In genomic region chr11:70078796-70079616, GRCh38 we compare ENCODE assay signal across 13 cellular contexts. TPM values are rescaled to one million over a fixed set of nuclear protein-coding genes. Genes with fewer than 3 reads are reported as not detected.
A peak's percentile ranks its signal among the peaks of the same experiment; 100 is the strongest.
DNase-seq lines count a peak whose midpoint lies in the region; ATAC-seq and TF ChIP-seq lines count a peak whose summit lies in the region.
"Had no signal": no experiment of that assay in that cellular context is flagged by ENCODE, and none has a peak within 500 bp of the region (broad histone marks: within the 10 kb centered on the region; RNA-seq: fewer than 3 reads in every experiment).

No MANE protein-coding gene starts in this region.

- BruUV-seq in IMR-90 (replicated peaks; lab: Mats Ljungman, UMichigan), result no TSS peak

- TF ChIP-seq POLR2A in IMR-90 (IDR thresholded peaks at IDR 0.05; ENCODE audit: low read depth, low read length), result no peak

- intact Hi-C loops in IMR-90 (cut with micrococcal nuclease) (loop anchor here (5.0 kb wide), 1 partner anchor 162 kb away; no protein-coding TSS in a partner anchor), left ventricle myocardium inferior (cut with micrococcal nuclease) (no loop called here)
- intact Hi-C loops in activated T-helper 2 cell treated with anti-CD3 and anti-CD28 coated beads, Interferon-gamma antibody, Interleukin-2, Interleukin-4, amounts not matched to agents 10 μg/mL and 5 μg/mL and 100 μg/mL, durations not matched to agents 14 hours and 24 hours and 36 hours (cut with micrococcal nuclease), result loop anchor here (5.0 kb wide), 1 partner anchor 377 kb away; the partner anchor contains the start of gene FGF19

- H2BK120ac ChIP-seq in IMR-90 (ENCODE audit: low read depth, low read length), result no peak overlapping the region

- no peak for DNase-seq in AG04450 (ENCODE audit: low read depth, low spot score)
- DNase-seq in IMR-90, result no peak
- no peak for DNase-seq in left ventricle myocardium inferior
- DNase-seq in activated T-helper 2 cell treated with anti-CD3 and anti-CD28 coated beads, Interferon-gamma antibody, Interleukin-2, Interleukin-4, amounts not matched to agents 10 μg/mL and 5 μg/mL and 100 μg/mL, durations not matched to agents 14 hours and 24 hours and 36 hours (ENCODE audit: low spot score), result no peak
- no peak for DNase-seq in glutamatergic neuron
- DNase-seq in RWPE1 (ENCODE audit: low spot score), result no peak
- DNase-seq: activated CD4-positive, CD25-positive, alpha-beta regulatory T cell; activated T-cell treated with anti-CD3 and anti-CD28 coated beads, Interleukin-2, amount 50 U/mL, for 48 hours; AML-193; MM.1S; NCI-H526 treated with DMSO at 0.1 percent for 48 hours had no signal

- no peaks in the 10 kb centered on the region for H3K36me3 Mint-ChIP-seq in activated T-helper 2 cell treated with anti-CD3 and anti-CD28 coated beads, Interferon-gamma antibody, Interleukin-2, Interleukin-4, amounts not matched to agents 10 μg/mL and 5 μg/mL and 100 μg/mL, durations not matched to agents 14 hours and 24 hours and 36 hours (ENCODE audit: low read depth)
- H3K36me3 Mint-ChIP-seq in glutamatergic neuron (ENCODE audit: unreplicated experiment), result no peaks in the 10 kb centered on the region

- H4K20me1 ChIP-seq in IMR-90 (ENCODE audit: insufficient read depth, low read length), result no peaks in the 10 kb centered on the region

- no peak overlapping the region for H2BK15ac ChIP-seq in IMR-90 (ENCODE audit: low read depth, low read length)

- no peaks in the 10 kb centered on the region for H3K4me1 Mint-ChIP-seq in activated T-helper 2 cell treated with anti-CD3 and anti-CD28 coated beads, Interferon-gamma antibody, Interleukin-2, Interleukin-4, amounts not matched to agents 10 μg/mL and 5 μg/mL and 100 μg/mL, durations not matched to agents 14 hours and 24 hours and 36 hours (ENCODE audit: low read depth)
- no peaks in the 10 kb centered on the region for H3K4me1 Mint-ChIP-seq in glutamatergic neuron (ENCODE audit: low read depth, unreplicated experiment)

- CTCF ChIA-PET in AG04450 (lab: Charles Lee) (interaction anchor here (2.7 kb wide), 1 partner anchor 160 kb away, joined by 8 read pairs; no protein-coding TSS in a partner anchor), IMR-90 (lab: Yijun Ruan, JAX) (no interaction called here), RWPE1 (lab: Yijun Ruan, JAX) (no interaction called here)

- H3K79me2 ChIP-seq in parathyroid adenoma, result no peaks in the 10 kb centered on the region

- H3K4me3 ChIP-seq in AG04450 (ENCODE audit: low read depth, low read length) (peak overlapping the region; percentile 2; the same call in 1 of the 2 replicates), IMR-90 (ENCODE audit: insufficient read depth, low read depth, low read length) (peak overlapping the region; percentile 48), left ventricle myocardium inferior (peak overlapping the region; percentile 61), parathyroid adenoma (ENCODE audit: low read depth, low read length) (peak overlapping the region; percentile 32)

- in situ Hi-C loops in IMR-90 (cut with MboI; ENCODE audit: low sequenced_read_pairs), result no loop called here

- no peak overlapping the region for H3K23ac ChIP-seq in IMR-90 (ENCODE audit: low read depth, low read length)

- H3K9me1 ChIP-seq in IMR-90 (ENCODE audit: insufficient read depth, low read length), result peaks cover 5% of the 10 kb centered on the region; the same call in 1 of the 2 replicates

- no peak overlapping the region for H3K14ac ChIP-seq in IMR-90 (replicated peaks; ENCODE audit: low read depth, low read length)

- no peak overlapping the region; the same call in 1 of the 2 replicates for H4K91ac ChIP-seq in IMR-90 (ENCODE audit: insufficient read depth, low read depth, low read length)

- peak overlapping the region; percentile 57; the same call in 1 of the 2 replicates for H2AK5ac ChIP-seq in IMR-90 (ENCODE audit: low read depth, low read length)

- H3K4me1 ChIP-seq in IMR-90 (ENCODE audit: control insufficient read depth, insufficient read depth, low read length), result peaks cover 4% of the 10 kb centered on the region
- peaks cover 25% of the 10 kb centered on the region for H3K4me1 ChIP-seq in left ventricle myocardium inferior
- H3K4me1 ChIP-seq in parathyroid adenoma, result no peaks in the 10 kb centered on the region

- POLR2A ChIA-PET in AG04450 (lab: Yijun Ruan, JAX), result no interaction called here
- POLR2A ChIA-PET in IMR-90 (lab: Charles Lee; ENCODE audit: unreplicated experiment), result no interaction called here
- POLR2A ChIA-PET in RWPE1 (lab: Yijun Ruan, JAX; ENCODE audit: low non-redundant PET), result no interaction called here

- H3K36me3 ChIP-seq in IMR-90 (ENCODE audit: control insufficient read depth, insufficient read depth, low read length) (no peaks in the 10 kb centered on the region), left ventricle myocardium inferior (no peaks in the 10 kb centered on the region), parathyroid adenoma (ENCODE audit: control insufficient read depth, insufficient read depth, low read length) (no peaks in the 10 kb centered on the region)

- 19% methylated on average over 26 of the region's 47 CpGs; no CpG with 5 or more reads in 1 of the 2 experiments for WGBS in IMR-90 (ENCODE audit: extremely low coverage in 2 of 2, insufficient read length in 1 of 2), 2 experiments

- H4K5ac ChIP-seq in IMR-90 (ENCODE audit: low read depth, low read length), result no peak overlapping the region

- no peak overlapping the region for H2BK5ac ChIP-seq in IMR-90 (ENCODE audit: low read depth, low read length, poor library complexity, severe bottlenecking)

- H2AK9ac ChIP-seq in IMR-90 (replicated peaks; ENCODE audit: low read depth, low read length, poor library complexity), result peak overlapping the region; percentile 11

- H3K9ac ChIP-seq in IMR-90 (ENCODE audit: low read depth, low read length) (no peak overlapping the region), parathyroid adenoma (no peak overlapping the region)

- H3K9me3 Mint-ChIP-seq in activated T-helper 2 cell treated with anti-CD3 and anti-CD28 coated beads, Interferon-gamma antibody, Interleukin-2, Interleukin-4, amounts not matched to agents 10 μg/mL and 5 μg/mL and 100 μg/mL, durations not matched to agents 14 hours and 24 hours and 36 hours, result no peaks in the 10 kb centered on the region
- H3K9me3 Mint-ChIP-seq in glutamatergic neuron (ENCODE audit: unreplicated experiment), result no peaks in the 10 kb centered on the region

- H3K79me1 ChIP-seq in IMR-90 (ENCODE audit: low read depth in 1 of 2, low read length in 2 of 2), result peaks cover 2 to 29% of the 10 kb centered on the region in 2 experiments; a peak in 2 of 4 replicates

- H3K27ac Mint-ChIP-seq in activated T-helper 2 cell treated with anti-CD3 and anti-CD28 coated beads, Interferon-gamma antibody, Interleukin-2, Interleukin-4, amounts not matched to agents 10 μg/mL and 5 μg/mL and 100 μg/mL, durations not matched to agents 14 hours and 24 hours and 36 hours, result no peak overlapping the region
- H3K27ac Mint-ChIP-seq in glutamatergic neuron (ENCODE audit: unreplicated experiment), result no peak overlapping the region

- no peak for TF ChIP-seq RAD21 in IMR-90 (IDR thresholded peaks at IDR 0.05; ENCODE audit: low read length)

- dilution Hi-C loops in IMR-90 (cut with HindIII; ENCODE audit: low sequenced_read_pairs, unreplicated experiment), result no loop called here

- peak overlapping the region; percentile 90 for H2AFZ ChIP-seq in IMR-90 (replicated peaks; ENCODE audit: low read length, poor library complexity)
- peak overlapping the region; percentile 33 for H2AFZ ChIP-seq in parathyroid adenoma

- no peak overlapping the region for H2BK20ac ChIP-seq in IMR-90 (ENCODE audit: low read depth, low read length)

- H3K18ac ChIP-seq in IMR-90 (ENCODE audit: low read depth, low read length), result no peak overlapping the region

- peak overlapping the region in 1 of 2 experiments; percentile 37; a peak in 1 of 4 replicates for H4K8ac ChIP-seq in IMR-90 (ENCODE audit: low read depth in 2 of 2, low read length in 2 of 2)

- H3K4me2 ChIP-seq in IMR-90 (ENCODE audit: low read depth, low read length) (peak overlapping the region; percentile 65; the same call in 1 of the 2 replicates), parathyroid adenoma (ENCODE audit: low read length) (peak overlapping the region; percentile 68)

- H3K56ac ChIP-seq in IMR-90 (ENCODE audit: extremely low read depth, insufficient read depth, low read length), result no peak overlapping the region

- H3K27ac ChIP-seq in AG04450 (ENCODE audit: low read depth, low read length) (no peak overlapping the region), IMR-90 (ENCODE audit: insufficient read depth, low read length) (no peak overlapping the region; the same call in 1 of the 2 replicates), left ventricle myocardium inferior (replicated peaks) (peak overlapping the region; percentile 72), parathyroid adenoma (peak overlapping the region; percentile 51), RWPE1 (no peak overlapping the region)

- peaks cover 42% of the 10 kb centered on the region for H3K27me3 ChIP-seq in AG04450 (ENCODE audit: control insufficient read depth, insufficient read depth, low read length)
- no peaks in the 10 kb centered on the region; the same call in 1 of the 2 replicates for H3K27me3 ChIP-seq in IMR-90 (ENCODE audit: control insufficient read depth, insufficient read depth, low read length)
- H3K27me3 ChIP-seq in left ventricle myocardium inferior (ENCODE audit: low read depth), result peaks cover 68% of the 10 kb centered on the region
- no peaks in the 10 kb centered on the region for H3K27me3 ChIP-seq in parathyroid adenoma (ENCODE audit: control insufficient read depth, insufficient read depth, low read length)

- no peak overlapping the region for H3K4me3 Mint-ChIP-seq in activated T-helper 2 cell treated with anti-CD3 and anti-CD28 coated beads, Interferon-gamma antibody, Interleukin-2, Interleukin-4, amounts not matched to agents 10 μg/mL and 5 μg/mL and 100 μg/mL, durations not matched to agents 14 hours and 24 hours and 36 hours (ENCODE audit: low read depth)
- no peak overlapping the region for H3K4me3 Mint-ChIP-seq in glutamatergic neuron (ENCODE audit: unreplicated experiment)

- H3K27me3 Mint-ChIP-seq in activated T-helper 2 cell treated with anti-CD3 and anti-CD28 coated beads, Interferon-gamma antibody, Interleukin-2, Interleukin-4, amounts not matched to agents 10 μg/mL and 5 μg/mL and 100 μg/mL, durations not matched to agents 14 hours and 24 hours and 36 hours (ENCODE audit: low read depth), result peaks cover 50% of the 10 kb centered on the region
- H3K27me3 Mint-ChIP-seq in glutamatergic neuron (ENCODE audit: unreplicated experiment), result peaks cover 13% of the 10 kb centered on the region

- ATAC-seq in IMR-90 (ENCODE audit: low read depth) (no peak), HG02973 (IDR thresholded peaks at IDR 0.05; ENCODE audit: unreplicated experiment) (no peak)

- TF ChIP-seq CTCF in AG04450 (IDR thresholded peaks at IDR 0.05; ENCODE audit: low read depth, low read length), result no peak
- TF ChIP-seq CTCF in IMR-90 (conservative IDR thresholded peaks at IDR 0.05; ENCODE audit: low read depth, low read length), result no peak
- TF ChIP-seq CTCF in left ventricle myocardium inferior (IDR thresholded peaks at IDR 0.05; ENCODE audit: borderline replicate concordance), result no peak
- no peak for TF ChIP-seq CTCF in parathyroid adenoma (IDR thresholded peaks at IDR 0.05)
- TF ChIP-seq CTCF in glutamatergic neuron (IDR thresholded peaks at IDR 0.05; ENCODE audit: partially characterized antibody, unreplicated experiment), result no peak
- TF ChIP-seq CTCF in RWPE1 (conservative IDR thresholded peaks at IDR 0.05; ENCODE audit: low read depth), result no peak

- no peaks in the 10 kb centered on the region; the same call in 1 of the 2 replicates for H3K9me3 ChIP-seq in AG04450 (ENCODE audit: control insufficient read depth, insufficient read depth, low read length)
- no peaks in the 10 kb centered on the region for H3K9me3 ChIP-seq in IMR-90 (ENCODE audit: control insufficient read depth, insufficient read depth, low read length)
- no peaks in the 10 kb centered on the region for H3K9me3 ChIP-seq in left ventricle myocardium inferior (replicated peaks)
- no peaks in the 10 kb centered on the region for H3K9me3 ChIP-seq in parathyroid adenoma (ENCODE audit: control insufficient read depth, low read length)

- H3K4ac ChIP-seq in IMR-90 (ENCODE audit: low read depth, low read length), result peak overlapping the region; percentile 59; the same call in 1 of the 2 replicates

RNA-seq across cellular contexts. Expression of gene ANO1, which starts 0.9 kb away (rescaled TPM):
- polyA plus RNA-seq in AG04450 (2011; rRNA removed) (10.3 and 11.3 TPM in 2 replicates), IMR-90 (2012; rRNA removed) (8.0 and 10.7 TPM in 2 replicates)
- 14.8 and 17.4 TPM in 2 replicates for polyA minus RNA-seq in AG04450 (2011; rRNA and poly(A)+ RNA removed)
- total RNA-seq in IMR-90 (2012; rRNA removed) (4.1 and 4.4 TPM in 2 replicates), left ventricle myocardium inferior (7.7 TPM), glutamatergic neuron (ENCODE audit: unreplicated experiment) (not detected)
- polyA plus RNA-seq in IMR-90 (2012; cell fraction: cytosol; rRNA removed), result 3.8 and 9.8 TPM in 2 replicates
- 20.0 and 34.3 TPM in 2 replicates for polyA plus RNA-seq in IMR-90 (2012; cell fraction: nucleus; rRNA removed; ENCODE audit: low replicate concordance)
- not detected in 2 replicates for total RNA-seq in activated T-helper 2 cell treated with anti-CD3 and anti-CD28 coated beads, Interferon-gamma antibody, Interleukin-2, Interleukin-4, amounts not matched to agents 10 μg/mL and 5 μg/mL and 100 μg/mL, durations not matched to agents 14 hours and 24 hours and 36 hours

Comparison
In these comparisons a context has a peak if more than half of its experiments do, and no peak if none do; other contexts are left out.
1. H3K27ac ChIP-seq: peak in left ventricle myocardium inferior (single experiment) and parathyroid adenoma (single experiment); none in AG04450 (single experiment), IMR-90 (single experiment) and RWPE1 (single experiment).
2. H3K4me3 ChIP-seq: peak in every context shown above with its lines; median percentile 61 in left ventricle myocardium inferior; 48 in IMR-90; 32 in parathyroid adenoma; 2 in AG04450.